8 cellular contexts compared by ENCODE assay signal in the genomic region with DNA sequence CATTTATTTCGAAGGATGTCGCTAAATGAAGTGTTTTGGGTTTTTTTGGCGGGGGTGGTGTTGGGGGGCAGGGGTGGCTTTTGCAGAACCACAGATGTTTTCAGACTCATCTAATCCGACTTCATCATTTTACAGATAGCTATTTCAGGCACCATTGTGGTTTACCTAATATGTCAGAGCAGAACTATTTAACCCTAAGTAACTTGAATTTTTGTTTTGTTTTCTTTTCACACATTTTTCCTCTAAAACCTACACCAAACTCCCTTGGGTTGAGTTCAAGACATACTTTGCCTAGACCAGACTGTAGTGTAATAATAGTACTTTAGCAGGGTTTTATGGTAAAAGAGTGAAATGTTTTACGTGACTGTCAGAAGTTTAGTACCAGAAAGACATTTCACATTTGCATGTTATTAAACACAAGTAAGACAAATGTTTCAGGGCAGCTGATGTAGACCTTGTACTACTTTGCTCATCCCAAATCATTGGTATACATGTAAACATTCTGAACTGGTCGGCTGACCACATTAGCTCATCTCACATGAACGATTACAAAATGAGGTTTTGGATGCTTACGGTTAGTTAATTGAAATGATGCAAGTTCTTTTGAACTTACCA.
DNase-seq lines count a peak whose midpoint lies in the region; ATAC-seq lines count a peak whose summit lies in the region.

No MANE protein-coding gene starts in this region.

- DNase-seq in HCEC 1CT (peak; percentile 88), NAMALWA (ENCODE audit: low spot score) (peak; percentile 71), kidney tubule cell (ENCODE audit: low spot score) (peak; percentile 30), LoVo (ENCODE audit: low spot score) (no peak), caudate nucleus (lab: John Stamatoyannopoulos, UW) (no peak), NCI-H1694 treated with DMSO at 0.1 percent for 48 hours (lab: John Stamatoyannopoulos, UW) (no peak), T-helper 1 cell (no peak)

- no peak overlapping the region for H3K27ac ChIP-seq in caudate nucleus (ENCODE audit: low read depth, low read length)

- peak; percentile 82 for ATAC-seq in GM18499 (IDR thresholded peaks at IDR 0.05; ENCODE audit: insufficient read depth, unreplicated experiment)

Comparison
In these comparisons a context has a peak if more than half of its experiments do, and no peak if none do; other contexts are left out.
1. DNase-seq: peak in HCEC 1CT (single experiment), NAMALWA (single experiment) and kidney tubule cell (single experiment); none in LoVo (single experiment), caudate nucleus (0 of 61), NCI-H1694 treated with DMSO at 0.1 percent for 48 hours (single experiment) and T-helper 1 cell (0 of 5).